ENCODE assay signal across 17 cellular contexts in the genomic region with DNA sequence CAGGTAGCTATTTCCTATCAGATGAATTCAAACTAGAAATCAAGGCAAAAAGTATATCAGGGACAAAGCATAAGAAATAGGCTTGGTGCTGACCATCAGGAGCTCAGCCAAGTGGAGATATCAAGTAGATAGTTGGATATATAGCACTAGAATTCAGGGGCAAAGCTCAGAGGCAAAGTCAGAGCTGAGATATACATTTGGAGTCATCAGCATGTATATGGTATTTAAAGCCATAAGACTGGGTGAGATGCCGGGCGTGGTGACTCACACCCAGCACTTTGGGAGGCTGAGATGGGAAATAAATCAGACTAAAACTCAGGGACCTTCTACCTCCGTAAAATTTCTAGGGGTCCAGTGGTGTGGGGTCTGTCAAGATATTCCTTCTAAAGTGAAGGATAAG. TPM values are rescaled to one million over a fixed set of nuclear protein-coding genes. Genes with fewer than 3 reads are reported as not detected.
DNase-seq lines count a peak whose midpoint lies in the region; ATAC-seq and TF ChIP-seq lines count a peak whose summit lies in the region.
"Had no signal": no experiment of that assay in that cellular context is flagged by ENCODE, and none has a peak within 500 bp of the region (broad histone marks: within the 10 kb centered on the region; RNA-seq: fewer than 3 reads in every experiment).

No MANE protein-coding gene starts in this region.

- H3K4me1 ChIP-seq in naive thymus-derived CD4-positive, alpha-beta T cell (ENCODE audit: control insufficient read depth in 2 of 2, insufficient read depth in 2 of 2, low read length in 2 of 2) = no peaks in the 10 kb centered on the region

- H3K4me1 Mint-ChIP-seq in naive thymus-derived CD4-positive, alpha-beta T cell = peaks cover 0 to 4% (median 0%) of the 10 kb centered on the region in 7 donors
- H3K4me1 Mint-ChIP-seq: B cell, GM23338, IgD-negative memory B cell had no signal

- H3K9me3 ChIP-seq in naive thymus-derived CD4-positive, alpha-beta T cell (ENCODE audit: control insufficient read depth in 2 of 3, low read length in 3 of 3) = no peaks in the 10 kb centered on the region

- peaks cover 0 to 11% (median 6%) of the 10 kb centered on the region in 5 donors for H3K36me3 Mint-ChIP-seq in naive thymus-derived CD4-positive, alpha-beta T cell
- H3K36me3 Mint-ChIP-seq: IgD-negative memory B cell had no signal

- H3K4me3 ChIP-seq in brain microvascular endothelial cell (ENCODE audit: low read depth, low read length) = no peak overlapping the region
- no peak overlapping the region for H3K4me3 ChIP-seq in naive thymus-derived CD4-positive, alpha-beta T cell (ENCODE audit: low read length)
- H3K4me3 ChIP-seq: GM23338 had no signal

- H3K27ac ChIP-seq in brain microvascular endothelial cell = no peak overlapping the region
- no peak overlapping the region for H3K27ac ChIP-seq in naive thymus-derived CD4-positive, alpha-beta T cell (ENCODE audit: low read depth, low read length)
- H3K27ac ChIP-seq: HL-60 had no signal

- ATAC-seq in left colon (peak; percentile 55), GM21619 (IDR thresholded peaks at IDR 0.05; ENCODE audit: unreplicated experiment) (no peak), GM19328 (IDR thresholded peaks at IDR 0.05; ENCODE audit: unreplicated experiment) (no peak)
- ATAC-seq in naive thymus-derived CD4-positive, alpha-beta T cell = no peak
- ATAC-seq: GM23338 had no signal

- no peaks in the 10 kb centered on the region for H3K27me3 Mint-ChIP-seq in naive thymus-derived CD4-positive, alpha-beta T cell
- H3K27me3 Mint-ChIP-seq: B cell; CD4-positive, alpha-beta T cell; IgD-negative memory B cell had no signal

- CTCF ChIA-PET in naive thymus-derived CD4-positive, alpha-beta T cell (lab: Charles Lee) = interaction anchor here (0.6 kb wide), 1 partner anchor 85 kb away, joined by 3 read pairs; no protein-coding TSS in a partner anchor

- no peaks in the 10 kb centered on the region for H3K27me3 ChIP-seq in brain microvascular endothelial cell (replicated peaks)
- H3K27me3 ChIP-seq in naive thymus-derived CD4-positive, alpha-beta T cell (ENCODE audit: control insufficient read depth in 2 of 2, insufficient read depth in 2 of 2, low read length in 2 of 2) = no peaks in the 10 kb centered on the region

- H3K4me3 Mint-ChIP-seq in naive thymus-derived CD4-positive, alpha-beta T cell = no peak overlapping the region
- H3K4me3 Mint-ChIP-seq: B cell; CD4-positive, alpha-beta T cell; GM23338; IgD-negative memory B cell had no signal

- H3K27ac Mint-ChIP-seq in naive thymus-derived CD4-positive, alpha-beta T cell = no peak overlapping the region
- H3K27ac Mint-ChIP-seq: B cell; CD4-positive, alpha-beta T cell; GM23338 had no signal

- intact Hi-C loops in left colon (cut with DNase I, micrococcal nuclease) = no loop called here
- intact Hi-C loops in posterior vena cava (cut with DNase I) = loop anchor here in 1 of 2 donors (10.0 kb wide), 1 partner anchor 247 kb away; no protein-coding TSS in a partner anchor
- intact Hi-C loops in naive thymus-derived CD4-positive, alpha-beta T cell (cut with micrococcal nuclease) = no loop called here

- H3K36me3 ChIP-seq in brain microvascular endothelial cell (replicated peaks) = no peaks in the 10 kb centered on the region
- H3K36me3 ChIP-seq in naive thymus-derived CD4-positive, alpha-beta T cell (ENCODE audit: control insufficient read depth in 2 of 3, insufficient read depth in 3 of 3, low read length in 3 of 3) = no peaks in the 10 kb centered on the region

- POLR2A ChIA-PET in naive thymus-derived CD4-positive, alpha-beta T cell (lab: Charles Lee) = no interaction called here

- in situ Hi-C loops in brain microvascular endothelial cell (cut with HindIII; ENCODE audit: low pct_ligation_motif_present, low sequenced_read_pairs) = no loop called here

- TF ChIP-seq CTCF in brain microvascular endothelial cell (IDR thresholded peaks at IDR 0.05; ENCODE audit: low read depth, low read length, missing control alignments) = no peak

- DNase-seq in EL (peak; percentile 27), HT1080 (ENCODE audit: low read depth) (peak; percentile 19), brain microvascular endothelial cell (peak; percentile 8), left colon (no peak), posterior vena cava (ENCODE audit: low spot score) (no peak)
- no peak for DNase-seq in naive thymus-derived CD4-positive, alpha-beta T cell
- DNase-seq: C1 segment of cervical spinal cord; CD4-positive, alpha-beta T cell; DMS79; H7; KG1 had no signal

- peaks cover 0 to 2% (median 0%) of the 10 kb centered on the region in 11 donors for H3K9me3 Mint-ChIP-seq in naive thymus-derived CD4-positive, alpha-beta T cell
- H3K9me3 Mint-ChIP-seq: CD4-positive, alpha-beta T cell; GM23338; IgD-negative memory B cell had no signal

RNA-seq across cellular contexts. Expression of a gene that starts 38.9 kb away (rescaled TPM):
- 53.2 and 54.5 TPM in 2 replicates for total RNA-seq in HT1080 (2014; rRNA removed; shearing (Covaris generic))
- polyA plus RNA-seq in HT1080 (2015; cell fraction: cytosol; rRNA removed) = 62.0 and 85.4 TPM in 2 replicates
- polyA plus RNA-seq in HT1080 (2015; cell fraction: nucleus; rRNA removed) = 230 and 260 TPM in 2 replicates
- total RNA-seq in left colon (100 to 1,000 TPM; 279 to 296 TPM), posterior vena cava (100 to 1,000 TPM in 1 of 2 donors, 10 to 100 TPM in 1; 80.2 to 103 TPM)
- 10 to 100 TPM in 4 of 5 experiments, 1 to 10 TPM in 1; 9.8 to 33.6 (median 11.2) TPM for total RNA-seq in naive thymus-derived CD4-positive, alpha-beta T cell
- polyA plus RNA-seq in naive thymus-derived CD4-positive, alpha-beta T cell = 10 to 100 TPM in 1 of 2 donors, 1 to 10 TPM in 1; 5.4 to 11.6 TPM

Comparison
In these comparisons a context has a peak if more than half of its experiments do, and no peak if none do; other contexts are left out.
1. DNase-seq: peak in EL (single experiment), HT1080 (single experiment) and brain microvascular endothelial cell (single experiment); none in left colon (0 of 2), posterior vena cava (single experiment) and naive thymus-derived CD4-positive, alpha-beta T cell (0 of 9).